13 cellular contexts compared by ENCODE assay signal in genomic region chr10:77592946-77593636, GRCh38. TPM values are rescaled to one million over a fixed set of nuclear protein-coding genes. Genes with fewer than 3 reads are reported as not detected.
DNase-seq lines count a peak whose midpoint lies in the region; FAIRE-seq and TF ChIP-seq lines count a peak whose summit lies in the region.
"Had no signal": no experiment of that assay in that cellular context is flagged by ENCODE, and none has a peak within 500 bp of the region (broad histone marks: within the 10 kb centered on the region; RNA-seq: fewer than 3 reads in every experiment).

No MANE protein-coding gene starts in this region.

- no peak for TF ChIP-seq POLR2A in breast epithelium (IDR thresholded peaks at IDR 0.05)

- H3K27me3 Mint-ChIP-seq in MCF 10A (ENCODE audit: insufficient read depth, unreplicated experiment) = no peaks in the 10 kb centered on the region
- peaks cover 2% of the 10 kb centered on the region for H3K27me3 Mint-ChIP-seq in activated T-helper 1 cell treated with anti-CD3 and anti-CD28 coated beads, Interleukin-12 subunit alpha, Interleukin-12 subunit beta, Interleukin-2, Interleukin-4 antibody, amounts not matched to agents 30 ng/mL and 10 ng/mL and 1 ng/mL, durations not matched to agents 14 hours and 24 hours and 36 hours (ENCODE audit: insufficient read depth)
- H3K27me3 Mint-ChIP-seq: activated T-cell treated with anti-CD3 and anti-CD28 coated beads, Interleukin-2, amount 50 U/mL, for 24 hours had no signal

- H3K4me3 Mint-ChIP-seq in MCF 10A (ENCODE audit: unreplicated experiment) = no peak overlapping the region
- H3K4me3 Mint-ChIP-seq in activated T-helper 1 cell treated with anti-CD3 and anti-CD28 coated beads, Interleukin-12 subunit alpha, Interleukin-12 subunit beta, Interleukin-2, Interleukin-4 antibody, amounts not matched to agents 30 ng/mL and 10 ng/mL and 1 ng/mL, durations not matched to agents 14 hours and 24 hours and 36 hours = no peak overlapping the region
- H3K4me3 Mint-ChIP-seq: activated T-cell treated with anti-CD3 and anti-CD28 coated beads, Interleukin-2, amount 50 U/mL, for 24 hours; nephron progenitor cell had no signal

- DNase-seq in MCF 10A (ENCODE audit: unreplicated experiment) (peak; percentile 86), breast epithelium (ENCODE audit: low spot score in 2 of 2) (no peak), ascending aorta (ENCODE audit: low spot score in 2 of 2) (peak; percentile 76 to 90), keratinocyte (ENCODE audit: low read depth, low spot score) (peak; percentile 71), tibial artery (peak; percentile 78 to 90), NCI-H2081 (lab: John Stamatoyannopoulos, UW) (no peak), SK-N-DZ (ENCODE audit: low spot score) (no peak)
- DNase-seq in activated T-helper 1 cell treated with anti-CD3 and anti-CD28 coated beads, Interleukin-12 subunit alpha, Interleukin-12 subunit beta, Interleukin-2, Interleukin-4 antibody, amounts not matched to agents 30 ng/mL and 10 ng/mL and 1 ng/mL, durations not matched to agents 14 hours and 24 hours and 36 hours (ENCODE audit: low spot score) = no peak
- DNase-seq: activated T-cell treated with anti-CD3 and anti-CD28 coated beads, Interleukin-2, amount 50 U/mL, for 24 hours; NCI-H1048; nephron progenitor cell had no signal

- no peaks in the 10 kb centered on the region for H3K9me1 ChIP-seq in keratinocyte (ENCODE audit: control insufficient read depth, extremely low read depth, insufficient read depth, low read length)

- H4K20me1 ChIP-seq in keratinocyte (ENCODE audit: control insufficient read depth, extremely low read depth, insufficient read depth, low read length) = no peaks in the 10 kb centered on the region

- H3K36me3 Mint-ChIP-seq in MCF 10A (ENCODE audit: insufficient read depth, unreplicated experiment) = peaks cover 13% of the 10 kb centered on the region
- H3K36me3 Mint-ChIP-seq in activated T-helper 1 cell treated with anti-CD3 and anti-CD28 coated beads, Interleukin-12 subunit alpha, Interleukin-12 subunit beta, Interleukin-2, Interleukin-4 antibody, amounts not matched to agents 30 ng/mL and 10 ng/mL and 1 ng/mL, durations not matched to agents 14 hours and 24 hours and 36 hours (ENCODE audit: low read depth) = no peaks in the 10 kb centered on the region

- H3K4me1 Mint-ChIP-seq in MCF 10A (ENCODE audit: insufficient read depth, unreplicated experiment) = peaks cover 24% of the 10 kb centered on the region
- no peaks in the 10 kb centered on the region for H3K4me1 Mint-ChIP-seq in activated T-helper 1 cell treated with anti-CD3 and anti-CD28 coated beads, Interleukin-12 subunit alpha, Interleukin-12 subunit beta, Interleukin-2, Interleukin-4 antibody, amounts not matched to agents 30 ng/mL and 10 ng/mL and 1 ng/mL, durations not matched to agents 14 hours and 24 hours and 36 hours (ENCODE audit: low read depth)

- peak; percentile 99 for FAIRE-seq in keratinocyte (lab: Jason Lieb, UNC)
- FAIRE-seq: A204.1, GM18507 had no signal

- intact Hi-C loops in MCF 10A (cut with micrococcal nuclease) (loop anchor here (2.0 kb wide), 1 partner anchor 88 kb away; no protein-coding TSS in a partner anchor), breast epithelium (cut with DNase I; ENCODE audit: low total_unique reads) (no loop called here), ascending aorta (cut with DNase I) (loop anchor here (5.0 kb wide), 3 partner anchors 41 to 201 kb away; no protein-coding TSS in a partner anchor), tibial artery (cut with DNase I; ENCODE audit: low total_unique reads) (no loop called here)
- intact Hi-C loops in activated T-helper 1 cell treated with anti-CD3 and anti-CD28 coated beads, Interleukin-12 subunit alpha, Interleukin-12 subunit beta, Interleukin-2, Interleukin-4 antibody, amounts not matched to agents 30 ng/mL and 10 ng/mL and 1 ng/mL, durations not matched to agents 14 hours and 24 hours and 36 hours (cut with micrococcal nuclease) = no loop called here

- dilution Hi-C loops in keratinocyte (cut with MboI; ENCODE audit: extremely low pct_ligation_motif_present, low sequenced_read_pairs) = no loop called here

- CTCF ChIA-PET in MCF 10A (lab: Yijun Ruan, JAX) = interaction anchor here (0.6 kb wide), 1 partner anchor 48 kb away, joined by 3 read pairs; no protein-coding TSS in a partner anchor

- peak overlapping the region; percentile 27 for H2AFZ ChIP-seq in keratinocyte (ENCODE audit: control insufficient read depth, low read length)

- H3K27me3 ChIP-seq in breast epithelium (no peaks in the 10 kb centered on the region), ascending aorta (no peaks in the 10 kb centered on the region), keratinocyte (ENCODE audit: control insufficient read depth, extremely low read depth, insufficient read depth, low read length) (no peaks in the 10 kb centered on the region), tibial artery (no peaks in the 10 kb centered on the region)

- peak overlapping the region; percentile 92 for H3K27ac Mint-ChIP-seq in MCF 10A (ENCODE audit: low read depth, unreplicated experiment)
- no peak overlapping the region for H3K27ac Mint-ChIP-seq in activated T-helper 1 cell treated with anti-CD3 and anti-CD28 coated beads, Interleukin-12 subunit alpha, Interleukin-12 subunit beta, Interleukin-2, Interleukin-4 antibody, amounts not matched to agents 30 ng/mL and 10 ng/mL and 1 ng/mL, durations not matched to agents 14 hours and 24 hours and 36 hours
- H3K27ac Mint-ChIP-seq: activated T-cell treated with anti-CD3 and anti-CD28 coated beads, Interleukin-2, amount 50 U/mL, for 24 hours; nephron progenitor cell had no signal

- H3K27ac ChIP-seq in breast epithelium (no peak overlapping the region), ascending aorta (peak overlapping the region; percentile 86 to 96), keratinocyte (ENCODE audit: control insufficient read depth, insufficient read depth, low read length) (peak overlapping the region; percentile 75), tibial artery (peak overlapping the region; percentile 88 to 95)

- no peaks in the 10 kb centered on the region for H3K79me2 ChIP-seq in keratinocyte (ENCODE audit: control insufficient read depth, insufficient read depth, low read length)

- TF ChIP-seq CTCF in MCF 10A (IDR thresholded peaks at IDR 0.05; ENCODE audit: unreplicated experiment) (no peak), breast epithelium (IDR thresholded peaks at IDR 0.05) (no peak), ascending aorta (IDR thresholded peaks at IDR 0.05) (no peak), keratinocyte (optimal IDR thresholded peaks at IDR 0.05 in 1 of 3, IDR thresholded peaks at IDR 0.05 in 1 of 3, conservative IDR thresholded peaks at IDR 0.05 in 1 of 3; ENCODE audit: extremely low read depth in 1 of 3, insufficient read depth in 2 of 3, low read length in 3 of 3) (peak in 1 of 3 experiments; percentile 55), tibial artery (IDR thresholded peaks at IDR 0.05) (no peak)

- H3K4me1 ChIP-seq in breast epithelium (no peaks in the 10 kb centered on the region), ascending aorta (peaks cover 12 to 60% of the 10 kb centered on the region in 2 donors), keratinocyte (ENCODE audit: control insufficient read depth, extremely low read depth, insufficient read depth, low read length) (peaks cover 20% of the 10 kb centered on the region), tibial artery (peaks cover 0 to 74% (median 38%) of the 10 kb centered on the region in 4 donors)

- H3K9me3 Mint-ChIP-seq in MCF 10A (ENCODE audit: unreplicated experiment) = no peaks in the 10 kb centered on the region
- no peaks in the 10 kb centered on the region for H3K9me3 Mint-ChIP-seq in activated T-helper 1 cell treated with anti-CD3 and anti-CD28 coated beads, Interleukin-12 subunit alpha, Interleukin-12 subunit beta, Interleukin-2, Interleukin-4 antibody, amounts not matched to agents 30 ng/mL and 10 ng/mL and 1 ng/mL, durations not matched to agents 14 hours and 24 hours and 36 hours
- H3K9me3 Mint-ChIP-seq: activated T-cell treated with anti-CD3 and anti-CD28 coated beads, Interleukin-2, amount 50 U/mL, for 24 hours had no signal

- H3K9ac ChIP-seq in keratinocyte (ENCODE audit: control insufficient read depth, extremely low read depth, insufficient read depth, low read length) = no peak overlapping the region

- H3K9me3 ChIP-seq in breast epithelium = no peaks in the 10 kb centered on the region
- H3K9me3 ChIP-seq in ascending aorta = no peaks in the 10 kb centered on the region
- H3K9me3 ChIP-seq in keratinocyte (ENCODE audit: control insufficient read depth, low read depth, low read length) = no peaks in the 10 kb centered on the region
- no peaks in the 10 kb centered on the region for H3K9me3 ChIP-seq in tibial artery

- H3K36me3 ChIP-seq in breast epithelium = no peaks in the 10 kb centered on the region
- no peaks in the 10 kb centered on the region for H3K36me3 ChIP-seq in ascending aorta
- H3K36me3 ChIP-seq in keratinocyte (ENCODE audit: control insufficient read depth in 2 of 2, extremely low read depth in 1 of 2, insufficient read depth in 2 of 2, low read length in 2 of 2) = no peaks in the 10 kb centered on the region
- H3K36me3 ChIP-seq in tibial artery = no peaks in the 10 kb centered on the region

- H3K4me3 ChIP-seq in breast epithelium (no peak overlapping the region), ascending aorta (no peak overlapping the region), keratinocyte (ENCODE audit: control insufficient read depth in 2 of 3, extremely low read depth in 1 of 3, insufficient read depth in 2 of 3, low read depth in 1 of 3, low read length in 3 of 3) (no peak overlapping the region), tibial artery (no peak overlapping the region)

- POLR2A ChIA-PET in MCF 10A (lab: Yijun Ruan, JAX) = interaction anchor here (1.7 kb wide), 1 partner anchor 62 kb away, joined by 4 read pairs; no protein-coding TSS in a partner anchor

- no TSS peak for BruUV-seq in MCF 10A (replicated peaks; lab: Mats Ljungman, UMichigan)

- peak overlapping the region; percentile 45 for H3K4me2 ChIP-seq in keratinocyte (ENCODE audit: control insufficient read depth, extremely low read depth, insufficient read depth, low read depth, low read length)

RNA-seq across cellular contexts. Expression of gene KCNMA1, which starts 44.5 kb away (rescaled TPM):
- total RNA-seq in MCF 10A (2022) (7.5 and 16.4 TPM in 2 replicates), breast epithelium (10 to 100 TPM; 13.6 to 37.8 (median 15.1) TPM), ascending aorta (28.6 TPM)
- polyA plus RNA-seq in keratinocyte = 5.0 to 6.8 TPM (median 6.3 TPM) in 3 replicates
- polyA plus RNA-seq in keratinocyte (2011; ENCODE audit: low read depth) = 1.1 TPM
- polyA plus RNA-seq in keratinocyte (2011; cell fraction: cytosol; rRNA removed) = 2.7 and 2.8 TPM in 2 replicates
- 4.7 and 8.1 TPM in 2 replicates for polyA plus RNA-seq in keratinocyte (2011; cell fraction: nucleus; rRNA removed)
- polyA plus RNA-seq in keratinocyte (2012; ENCODE audit: low replicate concordance) = 2.9 and 5.4 TPM in 2 replicates
- 11.5 to 19.4 TPM (median 14.3 TPM) in 3 replicates for polyA minus RNA-seq in keratinocyte
- polyA minus RNA-seq in keratinocyte (2011; cell fraction: cytosol; rRNA and poly(A)+ RNA removed) = 3.6 TPM
- 8.5 and 18.3 TPM in 2 replicates for polyA minus RNA-seq in keratinocyte (2011; cell fraction: nucleus; rRNA and poly(A)+ RNA removed)
- total RNA-seq in activated T-helper 1 cell treated with anti-CD3 and anti-CD28 coated beads, Interleukin-12 subunit alpha, Interleukin-12 subunit beta, Interleukin-2, Interleukin-4 antibody, amounts not matched to agents 30 ng/mL and 10 ng/mL and 1 ng/mL, durations not matched to agents 14 hours and 24 hours and 36 hours = not detected in 2 replicates
- 2.3 and 2.7 TPM in 2 replicates for polyA plus RNA-seq in SK-N-DZ (2014; cell fraction: cytosol; rRNA removed)
- polyA plus RNA-seq in SK-N-DZ (2014; cell fraction: nucleus; rRNA removed) = 3.3 and 5.0 TPM in 2 replicates

Comparison
In these comparisons a context has a peak if more than half of its experiments do, and no peak if none do; other contexts are left out.
1. DNase-seq: peak in MCF 10A (single experiment), ascending aorta (2 of 2), keratinocyte (single experiment) and tibial artery (2 of 2); none in breast epithelium (0 of 2), activated T-helper 1 cell treated with anti-CD3 and anti-CD28 coated beads, Interleukin-12 subunit alpha, Interleukin-12 subunit beta, Interleukin-2, Interleukin-4 antibody, amounts not matched to agents 30 ng/mL and 10 ng/mL and 1 ng/mL, durations not matched to agents 14 hours and 24 hours and 36 hours (single experiment), NCI-H2081 (0 of 2) and SK-N-DZ (single experiment).
2. intact Hi-C loops: an anchor here in MCF 10A (2.0 kb wide) and ascending aorta (5.0 kb wide); none called in breast epithelium, tibial artery and activated T-helper 1 cell treated with anti-CD3 and anti-CD28 coated beads, Interleukin-12 subunit alpha, Interleukin-12 subunit beta, Interleukin-2, Interleukin-4 antibody, amounts not matched to agents 30 ng/mL and 10 ng/mL and 1 ng/mL, durations not matched to agents 14 hours and 24 hours and 36 hours.
3. H3K27ac ChIP-seq: peak in ascending aorta (2 of 2), keratinocyte (single experiment) and tibial artery (2 of 2); none in breast epithelium (0 of 2).